In the genomic region with DNA sequence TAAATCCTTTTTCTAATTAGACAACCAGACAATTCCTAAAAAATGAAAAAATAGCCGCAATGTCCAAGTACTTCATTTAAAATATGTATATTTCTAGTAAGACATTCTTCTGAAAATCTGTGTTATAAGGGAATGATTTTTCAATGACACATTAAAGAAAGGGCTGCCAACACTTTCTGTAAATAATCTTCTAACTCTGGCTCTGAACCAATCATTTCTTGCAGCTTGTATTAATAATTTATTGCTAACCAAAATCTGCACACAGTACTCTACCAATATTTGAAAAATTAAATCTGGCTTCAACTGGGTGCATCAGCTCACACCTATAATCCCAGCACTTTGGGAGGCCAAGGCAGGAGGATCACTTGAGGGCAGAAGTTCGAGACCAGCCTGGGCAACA, we compare ENCODE assay signal across 19 cellular contexts.
"Had no signal": no experiment of that assay in that cellular context is flagged by ENCODE, and none has a peak within 500 bp of the region (broad histone marks: within the 10 kb centered on the region; RNA-seq: fewer than 3 reads in every experiment).

No MANE protein-coding gene starts in this region.

- H3K4me3 Mint-ChIP-seq: activated CD4-positive, alpha-beta T cell treated with anti-CD3 and anti-CD28 coated beads, Interleukin-2, amount 10 ng/mL, durations not matched to agents 24 days and 14 days; activated T-cell treated with anti-CD3 and anti-CD28 coated beads, Interleukin-2, amount 50 U/mL, for 4 hours; mesothelial cell of epicardium; nephron; T-cell had no signal

- DNase-seq: activated CD4-positive, alpha-beta T cell treated with anti-CD3 and anti-CD28 coated beads, Interleukin-2, amount 10 ng/mL, durations not matched to agents 24 days and 14 days; activated CD8-positive, alpha-beta memory T cell treated with anti-CD3 and anti-CD28 coated beads, Interleukin-2, amount 50 U/mL, for 4 hours; activated effector memory CD4-positive, alpha-beta T cell treated with Interleukin-2 at 50 U/mL for 16 hours; activated T-cell treated with anti-CD3 and anti-CD28 coated beads, Interleukin-2, amount 50 U/mL, for 4 hours; dermis blood vessel endothelial cell; effector memory CD4-positive, alpha-beta T cell; esophagus squamous epithelium; nucleus accumbens; stimulated activated CD8-positive, alpha-beta memory T cell treated with anti-CD3 and anti-CD28 coated beads, Interleukin-4, amount 100 ng/mL, for 48 hours; stimulated activated naive CD4-positive, alpha-beta T cell; T-cell; uterus had no signal

- H3K4me1 Mint-ChIP-seq: activated CD4-positive, alpha-beta T cell treated with anti-CD3 and anti-CD28 coated beads, Interleukin-2, amount 10 ng/mL, durations not matched to agents 24 days and 14 days; mesothelial cell of epicardium; nephron had no signal

- H3K36me3 Mint-ChIP-seq: activated naive CD4-positive, alpha-beta T cell treated with anti-CD3 and anti-CD28 coated beads, Interleukin-2, amount 50 U/mL, for 72 hours had no signal

- H3K9me3 Mint-ChIP-seq: activated CD4-positive, alpha-beta T cell treated with anti-CD3 and anti-CD28 coated beads, Interleukin-2, amount 10 ng/mL, durations not matched to agents 24 days and 14 days; activated naive CD4-positive, alpha-beta T cell treated with anti-CD3 and anti-CD28 coated beads, Interleukin-2, amount 50 U/mL, for 72 hours; activated T-cell treated with anti-CD3 and anti-CD28 coated beads, Interleukin-2, amount 50 U/mL, for 4 hours; mesothelial cell of epicardium; nephron; T-cell had no signal

- H3K4me1 ChIP-seq: uterus had no signal

- ATAC-seq: activated naive CD4-positive, alpha-beta T cell treated with anti-CD3 and anti-CD28 coated beads, Interleukin-2, amount 50 U/mL, for 72 hours; activated T-cell treated with anti-CD3 and anti-CD28 coated beads, Interleukin-2, amount 50 U/mL, for 4 hours; T-cell had no signal

- H3K27me3 Mint-ChIP-seq: activated CD4-positive, alpha-beta T cell treated with anti-CD3 and anti-CD28 coated beads, Interleukin-2, amount 10 ng/mL, durations not matched to agents 24 days and 14 days; T-cell had no signal

- H3K27me3 ChIP-seq: cardiac muscle cell, esophagus squamous epithelium, hepatocyte, tibial nerve, uterus had no signal

- H3K27ac Mint-ChIP-seq: activated CD4-positive, alpha-beta T cell treated with anti-CD3 and anti-CD28 coated beads, Interleukin-2, amount 10 ng/mL, durations not matched to agents 24 days and 14 days; activated naive CD4-positive, alpha-beta T cell treated with anti-CD3 and anti-CD28 coated beads, Interleukin-2, amount 50 U/mL, for 72 hours; mesothelial cell of epicardium; T-cell had no signal

- H3K4me3 ChIP-seq: cardiac muscle cell, esophagus squamous epithelium, hepatocyte, lung, tibial nerve, uterus had no signal

- H3K27ac ChIP-seq: cardiac muscle cell, esophagus squamous epithelium, hepatocyte, tibial nerve, uterus had no signal

- H2AFZ ChIP-seq: hepatocyte had no signal

- H3K36me3 ChIP-seq: uterus had no signal

- H3K4me2 ChIP-seq: hepatocyte had no signal

- H3K9me3 ChIP-seq: esophagus squamous epithelium, tibial nerve, uterus had no signal
